In genomic region chr9:96500696-96501660, GRCh38 we compare ENCODE assay signal across 17 cellular contexts. TPM values are rescaled to one million over a fixed set of nuclear protein-coding genes. Genes with fewer than 3 reads are reported as not detected.
DNase-seq lines count a peak whose midpoint lies in the region; ATAC-seq and TF ChIP-seq lines count a peak whose summit lies in the region.
"Had no signal": no experiment of that assay in that cellular context is flagged by ENCODE, and none has a peak within 500 bp of the region (broad histone marks: within the 10 kb centered on the region; RNA-seq: fewer than 3 reads in every experiment).

No MANE protein-coding gene starts in this region.

- H3K4me1 Mint-ChIP-seq in WTC11, result peaks cover 49% of the 10 kb centered on the region
- H3K4me1 Mint-ChIP-seq: activated naive CD4-positive, alpha-beta T cell treated with anti-CD3 and anti-CD28 coated beads, Interleukin-2, amount 10 ng/mL, durations not matched to agents 7 days and 5 days; natural killer cell had no signal

- no CpG with 5 or more reads among the region's 14 CpGs for WGBS in trophoblast cell (ENCODE audit: extremely low coverage, insufficient coverage, insufficient read length)

- H3K36me3 ChIP-seq in BJ (ENCODE audit: control insufficient read depth, insufficient read depth, low read length) (no peaks in the 10 kb centered on the region; the same call in 1 of the 2 replicates), trophoblast cell (ENCODE audit: control insufficient read depth in 1 of 2, insufficient read depth in 2 of 2, low read length in 2 of 2) (peaks cover 7 to 16% of the 10 kb centered on the region in 2 experiments)

- H3K4me3 Mint-ChIP-seq in WTC11, result no peak overlapping the region
- H3K4me3 Mint-ChIP-seq: activated naive CD4-positive, alpha-beta T cell treated with anti-CD3 and anti-CD28 coated beads, Interleukin-2, amount 10 ng/mL, durations not matched to agents 7 days and 5 days; natural killer cell; T-helper 2 cell treated with Interferon-gamma antibody and Interleukin-4, amounts not matched to agents 5 μg/mL and 100 μg/mL, for 36 hours had no signal

- H4K8ac ChIP-seq in trophoblast cell (ENCODE audit: low read depth, low read length), result no peak overlapping the region

- H3K18ac ChIP-seq in trophoblast cell (ENCODE audit: low read length), result no peak overlapping the region

- no peak overlapping the region for H4K91ac ChIP-seq in trophoblast cell (ENCODE audit: low read depth, low read length)

- no peaks in the 10 kb centered on the region for H3K27me3 Mint-ChIP-seq in WTC11 (ENCODE audit: low read depth)

- no peak overlapping the region for H2AFZ ChIP-seq in trophoblast cell (ENCODE audit: insufficient read depth, low read length, poor library complexity)

- H3K27ac ChIP-seq in trophoblast cell (ENCODE audit: low read depth, low read length), result no peak overlapping the region
- H3K27ac ChIP-seq: stomach had no signal

- DNase-seq in BJ (ENCODE audit: low read depth) (peak; percentile 31), WTC11 (ENCODE audit: low spot score) (no peak), fibroblast of peridontal ligament (ENCODE audit: extremely low read depth) (peak; percentile 89), trophoblast cell (no peak)
- no peak for DNase-seq in activated CD4-positive, alpha-beta T cell treated with anti-CD3 and anti-CD28 coated beads for 4 hours
- DNase-seq: activated CD4-positive, alpha-beta T cell treated with anti-CD3 and anti-CD28 coated beads for 1 hour; activated naive CD4-positive, alpha-beta T cell treated with anti-CD3 and anti-CD28 coated beads, Interleukin-2, amount 10 ng/mL, durations not matched to agents 7 days and 5 days; central memory CD4-positive, alpha-beta T cell; natural killer cell; NCI-H187 treated with DMSO at 0.1 percent for 48 hours; stomach had no signal

- H4K12ac ChIP-seq in trophoblast cell (ENCODE audit: low read depth, low read length), result peak overlapping the region; percentile 28

- CTCF ChIA-PET in BJ (lab: Yijun Ruan, JAX), result no interaction called here
- CTCF ChIA-PET in WTC11 (lab: Charles Lee), result no interaction called here

- ATAC-seq in WTC11 (peak; percentile 15), HG02852 (IDR thresholded peaks at IDR 0.05; ENCODE audit: unreplicated experiment) (no peak), GM18861 (IDR thresholded peaks at IDR 0.05; ENCODE audit: unreplicated experiment) (no peak), HG02973 (IDR thresholded peaks at IDR 0.05; ENCODE audit: unreplicated experiment) (no peak)
- ATAC-seq: HepG2, natural killer cell had no signal

- no peak overlapping the region for H2BK120ac ChIP-seq in trophoblast cell (ENCODE audit: insufficient read depth, low read length, poor library complexity)

- TF ChIP-seq CTCF in BJ (IDR thresholded peaks at IDR 0.05; ENCODE audit: insufficient read depth, low read depth, low read length) (no peak), WTC11 (IDR thresholded peaks at IDR 0.05) (no peak)

- no peaks in the 10 kb centered on the region for H3K79me1 ChIP-seq in trophoblast cell (ENCODE audit: low read length)

- no peak overlapping the region for H3K4me2 ChIP-seq in trophoblast cell (ENCODE audit: low read length)

- H2BK5ac ChIP-seq in trophoblast cell (ENCODE audit: low read depth, low read length, poor library complexity), result no peak overlapping the region

- H3K14ac ChIP-seq in trophoblast cell (ENCODE audit: low read length), result no peak overlapping the region

- H3K9ac ChIP-seq in trophoblast cell (ENCODE audit: low read length), result no peak overlapping the region

- H3K23ac ChIP-seq in trophoblast cell (ENCODE audit: low read length), result no peak overlapping the region

- peak overlapping the region; percentile 85 for H3K27ac Mint-ChIP-seq in WTC11
- H3K27ac Mint-ChIP-seq: activated naive CD4-positive, alpha-beta T cell treated with anti-CD3 and anti-CD28 coated beads, Interleukin-2, amount 10 ng/mL, durations not matched to agents 7 days and 5 days; natural killer cell; T-helper 2 cell treated with Interferon-gamma antibody and Interleukin-4, amounts not matched to agents 5 μg/mL and 100 μg/mL, for 36 hours had no signal

- no peaks in the 10 kb centered on the region for H3K9me3 Mint-ChIP-seq in WTC11
- H3K9me3 Mint-ChIP-seq: activated naive CD4-positive, alpha-beta T cell treated with anti-CD3 and anti-CD28 coated beads, Interleukin-2, amount 10 ng/mL, durations not matched to agents 7 days and 5 days; natural killer cell; T-helper 2 cell treated with Interferon-gamma antibody and Interleukin-4, amounts not matched to agents 5 μg/mL and 100 μg/mL, for 36 hours had no signal

- no peak overlapping the region for H2BK12ac ChIP-seq in trophoblast cell (ENCODE audit: low read length)

- POLR2A ChIA-PET in BJ (lab: Charles Lee) (no interaction called here), WTC11 (lab: Charles Lee) (no interaction called here)

- no peak overlapping the region for H3K4ac ChIP-seq in trophoblast cell (ENCODE audit: low read depth, low read length)

- peaks cover 3 to 4% of the 10 kb centered on the region in 2 experiments for H3K4me1 ChIP-seq in trophoblast cell (ENCODE audit: control insufficient read depth in 1 of 2, insufficient read depth in 2 of 2, low read length in 2 of 2)
- H3K4me1 ChIP-seq: stomach had no signal

- H3K4me3 ChIP-seq in BJ (ENCODE audit: low read depth, low read length) (no peak overlapping the region), trophoblast cell (ENCODE audit: low read depth, low read length) (no peak overlapping the region)
- H3K4me3 ChIP-seq: lung, stomach had no signal

- no peaks in the 10 kb centered on the region for H3K27me3 ChIP-seq in BJ (ENCODE audit: control insufficient read depth, insufficient read depth, low read length)
- H3K27me3 ChIP-seq in trophoblast cell (ENCODE audit: insufficient read depth, low read length), result no peaks in the 10 kb centered on the region
- H3K27me3 ChIP-seq: stomach had no signal

- peaks cover under 1% of the 10 kb centered on the region; the same call in 1 of the 2 replicates for H3K36me3 Mint-ChIP-seq in WTC11
- H3K36me3 Mint-ChIP-seq: activated naive CD4-positive, alpha-beta T cell treated with anti-CD3 and anti-CD28 coated beads, Interleukin-2, amount 10 ng/mL, durations not matched to agents 7 days and 5 days; natural killer cell had no signal

- H2AK5ac ChIP-seq in trophoblast cell (ENCODE audit: low read length), result no peak overlapping the region

- no peaks in the 10 kb centered on the region for H3K79me2 ChIP-seq in trophoblast cell (ENCODE audit: control insufficient read depth, insufficient read depth, low read length, poor library complexity)

- H3K9me3 ChIP-seq in trophoblast cell (ENCODE audit: insufficient read depth, low read depth, low read length), result no peaks in the 10 kb centered on the region
- H3K9me3 ChIP-seq: stomach had no signal

TF ChIP-seq in WTC11, 78 proteins besides CTCF, POLR2A, EP300 and RAD21:
- TF ChIP-seq EMX1 (CRISPR knock-in tag; IDR thresholded peaks at IDR 0.05) (no peak), ETV6 (CRISPR knock-in tag; IDR thresholded peaks at IDR 0.05) (no peak), CBFB (CRISPR knock-in tag; IDR thresholded peaks at IDR 0.05; ENCODE audit: low read depth) (no peak)

RNA-seq across cellular contexts. Expression of gene HABP4, which starts 51.0 kb away (rescaled TPM):
- polyA plus RNA-seq in BJ (2011; rRNA removed), result 9.2 and 10.2 TPM in 2 replicates
- 3.3 and 3.6 TPM in 2 replicates for polyA minus RNA-seq in BJ (2011; rRNA and poly(A)+ RNA removed)
- total RNA-seq in WTC11 (2021), result 9.8 to 11.0 TPM (median 10.1 TPM) in 3 replicates
- polyA plus RNA-seq in trophoblast cell (2013), result 14.8 and 15.9 TPM in 2 replicates

Comparison
In these comparisons a context has a peak if more than half of its experiments do, and no peak if none do; other contexts are left out.
1. DNase-seq: peak in BJ (single experiment) and fibroblast of peridontal ligament (single experiment); none in WTC11 (single experiment), trophoblast cell (0 of 2) and activated CD4-positive, alpha-beta T cell treated with anti-CD3 and anti-CD28 coated beads for 4 hours (0 of 2).